ENCODE assay signal across 27 cellular contexts in genomic region chr15:34330279-34330678, GRCh38. TPM values are rescaled to one million over a fixed set of nuclear protein-coding genes. Genes with fewer than 3 reads are reported as not detected.
DNase-seq lines count a peak whose midpoint lies in the region; ATAC-seq and FAIRE-seq lines count a peak whose summit lies in the region.
"Had no signal": no experiment of that assay in that cellular context is flagged by ENCODE, and none has a peak within 500 bp of the region (broad histone marks: within the 10 kb centered on the region; RNA-seq: fewer than 3 reads in every experiment).

No MANE protein-coding gene starts in this region.

- no peak overlapping the region for H2AFZ ChIP-seq in neuronal stem cell (ENCODE audit: low read length)

- H3K9me3 ChIP-seq in neuronal stem cell (replicated peaks in 1 of 2; ENCODE audit: control insufficient read depth in 2 of 2, insufficient read depth in 1 of 2, low read depth in 1 of 2, low read length in 2 of 2): no peaks in the 10 kb centered on the region
- H3K9me3 ChIP-seq: BLaER1, HAP-1, SJCRH30 had no signal

- H3K18ac ChIP-seq in neuronal stem cell (ENCODE audit: low read length): no peak overlapping the region

- no peak for ATAC-seq in stimulated activated memory B cell treated with anti-CD40 and anti-IgM and Interleukin-4, amounts not matched to agents 10 μg/mL and 1 μg/mL and 100 μg/mL, for 72 hours
- ATAC-seq in left cardiac atrium: no peak

- no peak overlapping the region for H3K14ac ChIP-seq in neuronal stem cell (ENCODE audit: low read length)

- FAIRE-seq in GM19239 (lab: Jason Lieb, UNC): peak; percentile 54
- FAIRE-seq: D721Med, islet of Langerhans had no signal

- H3K27me3 ChIP-seq in neuronal stem cell (ENCODE audit: control insufficient read depth in 3 of 3, insufficient read depth in 3 of 3, low read depth in 1 of 3, low read length in 3 of 3): no peaks in the 10 kb centered on the region
- H3K27me3 ChIP-seq: BLaER1, SJCRH30 had no signal

- no peak overlapping the region for H4K91ac ChIP-seq in neuronal stem cell (ENCODE audit: low read depth, low read length, poor library complexity)

- no peaks in the 10 kb centered on the region for H3K4me1 ChIP-seq in neuronal stem cell (ENCODE audit: control insufficient read depth in 2 of 2, insufficient read depth in 1 of 2, low read depth in 1 of 2, low read length in 2 of 2)
- H3K4me1 ChIP-seq: HAP-1, SJCRH30 had no signal

- H2BK15ac ChIP-seq in neuronal stem cell (ENCODE audit: low read length): no peak overlapping the region

- H3K79me1 ChIP-seq in neuronal stem cell (ENCODE audit: low read depth, low read length): no peaks in the 10 kb centered on the region

- H3K4me3 ChIP-seq in neuronal stem cell (ENCODE audit: low read length in 2 of 2): no peak overlapping the region
- H3K4me3 ChIP-seq: BLaER1, HAP-1, SJCRH30 had no signal

- no peak overlapping the region for H4K8ac ChIP-seq in neuronal stem cell (ENCODE audit: low read depth, low read length)

- no CpG with 5 or more reads among the region's 5 CpGs for WGBS in neuronal stem cell (ENCODE audit: extremely low coverage in 2 of 2, insufficient read length in 2 of 2, insufficient replicate concordance in 1 of 2), 2 donors

- H3K23ac ChIP-seq in neuronal stem cell (ENCODE audit: low read depth, low read length, poor library complexity): no peak overlapping the region

- H3K4ac ChIP-seq in neuronal stem cell (ENCODE audit: low read length): no peak overlapping the region

- H2BK120ac ChIP-seq in neuronal stem cell (ENCODE audit: low read depth, low read length): no peak overlapping the region

- no peaks in the 10 kb centered on the region for H3K9me3 Mint-ChIP-seq in activated T-cell treated with anti-CD3 and anti-CD28 coated beads, Interleukin-2, amount 50 U/mL, for 24 hours
- no peaks in the 10 kb centered on the region for H3K9me3 Mint-ChIP-seq in activated naive CD8-positive, alpha-beta T cell (ENCODE audit: low read depth)
- no peaks in the 10 kb centered on the region for H3K9me3 Mint-ChIP-seq in stimulated activated memory B cell treated with anti-CD40 and anti-IgM and Interleukin-4, amounts not matched to agents 10 μg/mL and 1 μg/mL and 100 μg/mL, for 72 hours
- H3K9me3 Mint-ChIP-seq: central memory CD8-positive, alpha-beta T cell; neural crest cell had no signal

- no peak overlapping the region for H2AK5ac ChIP-seq in neuronal stem cell (ENCODE audit: low read depth, low read length)

- H3K9ac ChIP-seq in neuronal stem cell (ENCODE audit: low read depth, low read length, poor library complexity): no peak overlapping the region
- H3K9ac ChIP-seq: BLaER1 had no signal

- no peak for DNase-seq in activated T-cell treated with anti-CD3 and anti-CD28 coated beads, Interleukin-2, amount 50 U/mL, for 24 hours
- DNase-seq in activated T-cell treated with anti-CD3 and anti-CD28 coated beads, Interleukin-2, amount 50 U/mL, for 48 hours: no peak
- DNase-seq in GM19239 (ENCODE audit: insufficient read length, low spot score) (no peak), left cardiac atrium (no peak), neuronal stem cell (ENCODE audit: low spot score) (no peak), NCI-H128 (lab: John Stamatoyannopoulos, UW; ENCODE audit: unreplicated experiment) (no peak)
- DNase-seq: activated CD4-positive, alpha-beta T cell treated with anti-CD3 and anti-CD28 coated beads, Interleukin-2, amount 50 U/mL, for 4 hours; activated naive CD4-positive, alpha-beta T cell treated with anti-CD3 and anti-CD28 coated beads, Interleukin-2, amount 50 U/mL, for 16 hours; activated T-cell treated with anti-CD3 and anti-CD28 coated beads for 4 hours; NCI-H1694 treated with DMSO at 0.1 percent for 48 hours; NCI-H526 treated with DMSO at 0.1 percent for 48 hours; posterior cingulate gyrus; SJCRH30 had no signal

- H3K36me3 ChIP-seq in neuronal stem cell (replicated peaks in 1 of 2; ENCODE audit: control insufficient read depth in 2 of 2, insufficient read depth in 2 of 2, low read length in 2 of 2): no peaks in the 10 kb centered on the region
- H3K36me3 ChIP-seq: BLaER1, HAP-1, SJCRH30 had no signal

- peak overlapping the region; percentile 31 for H3K27ac Mint-ChIP-seq in activated T-cell treated with anti-CD3 and anti-CD28 coated beads, Interleukin-2, amount 50 U/mL, for 24 hours
- peak overlapping the region; percentile 85 for H3K27ac Mint-ChIP-seq in activated naive CD8-positive, alpha-beta T cell
- H3K27ac Mint-ChIP-seq in stimulated activated memory B cell treated with anti-CD40 and anti-IgM and Interleukin-4, amounts not matched to agents 10 μg/mL and 1 μg/mL and 100 μg/mL, for 72 hours: peak overlapping the region; percentile 96

- H2BK12ac ChIP-seq in neuronal stem cell (ENCODE audit: low read length): no peak overlapping the region

- H3K4me3 Mint-ChIP-seq in activated T-cell treated with anti-CD3 and anti-CD28 coated beads, Interleukin-2, amount 50 U/mL, for 24 hours: no peak overlapping the region
- H3K4me3 Mint-ChIP-seq in activated naive CD8-positive, alpha-beta T cell: peak overlapping the region; percentile 44
- peak overlapping the region; percentile 42 for H3K4me3 Mint-ChIP-seq in stimulated activated memory B cell treated with anti-CD40 and anti-IgM and Interleukin-4, amounts not matched to agents 10 μg/mL and 1 μg/mL and 100 μg/mL, for 72 hours
- H3K4me3 Mint-ChIP-seq: central memory CD8-positive, alpha-beta T cell; neural crest cell had no signal

- no peak overlapping the region for H2BK5ac ChIP-seq in neuronal stem cell (ENCODE audit: low read length)

- no peaks in the 10 kb centered on the region for H3K27me3 Mint-ChIP-seq in activated T-cell treated with anti-CD3 and anti-CD28 coated beads, Interleukin-2, amount 50 U/mL, for 24 hours
- no peaks in the 10 kb centered on the region for H3K27me3 Mint-ChIP-seq in activated naive CD8-positive, alpha-beta T cell
- no peaks in the 10 kb centered on the region for H3K27me3 Mint-ChIP-seq in stimulated activated memory B cell treated with anti-CD40 and anti-IgM and Interleukin-4, amounts not matched to agents 10 μg/mL and 1 μg/mL and 100 μg/mL, for 72 hours
- H3K27me3 Mint-ChIP-seq: central memory CD8-positive, alpha-beta T cell had no signal

- H3K27ac ChIP-seq in neuronal stem cell (replicated peaks; ENCODE audit: low read length): no peak overlapping the region
- H3K27ac ChIP-seq: BLaER1, SJCRH30 had no signal

- intact Hi-C loops in left cardiac atrium (cut with DNase I): no loop called here

- H3K4me1 Mint-ChIP-seq in activated T-cell treated with anti-CD3 and anti-CD28 coated beads, Interleukin-2, amount 50 U/mL, for 24 hours (ENCODE audit: low read depth): peaks cover 86% of the 10 kb centered on the region
- peaks cover 85% of the 10 kb centered on the region for H3K4me1 Mint-ChIP-seq in activated naive CD8-positive, alpha-beta T cell (ENCODE audit: low read depth)
- peaks cover 74% of the 10 kb centered on the region for H3K4me1 Mint-ChIP-seq in stimulated activated memory B cell treated with anti-CD40 and anti-IgM and Interleukin-4, amounts not matched to agents 10 μg/mL and 1 μg/mL and 100 μg/mL, for 72 hours
- H3K4me1 Mint-ChIP-seq: neural crest cell had no signal

- no peak overlapping the region for H3K4me2 ChIP-seq in neuronal stem cell (ENCODE audit: insufficient read depth, low read length, poor library complexity, severe bottlenecking)
- H3K4me2 ChIP-seq: BLaER1 had no signal

- peaks cover 11% of the 10 kb centered on the region for H3K36me3 Mint-ChIP-seq in activated T-cell treated with anti-CD3 and anti-CD28 coated beads, Interleukin-2, amount 50 U/mL, for 24 hours (ENCODE audit: low read depth)
- no peaks in the 10 kb centered on the region for H3K36me3 Mint-ChIP-seq in activated naive CD8-positive, alpha-beta T cell
- peaks cover 6% of the 10 kb centered on the region for H3K36me3 Mint-ChIP-seq in stimulated activated memory B cell treated with anti-CD40 and anti-IgM and Interleukin-4, amounts not matched to agents 10 μg/mL and 1 μg/mL and 100 μg/mL, for 72 hours

RNA-seq across cellular contexts. Expression of gene SLC12A6, which starts 7.3 kb away (rescaled TPM):
- 10 to 100 TPM; 16.0 to 19.6 TPM for total RNA-seq in left cardiac atrium
- 9.4 TPM for polyA plus RNA-seq in neuronal stem cell (2013, experiment 1 of 2)
- 10.4 TPM for polyA plus RNA-seq in neuronal stem cell (2013, experiment 2 of 2)

RNA-seq across cellular contexts. Expression of gene NOP10, which starts 12.7 kb away (rescaled TPM):
- 100 to 1,000 TPM; 109 to 117 TPM for total RNA-seq in left cardiac atrium
- 266 TPM for polyA plus RNA-seq in neuronal stem cell (2013, experiment 1 of 2)
- 270 TPM for polyA plus RNA-seq in neuronal stem cell (2013, experiment 2 of 2)

RNA-seq across cellular contexts. Expression of gene NUTM1, which starts 12.8 kb away (rescaled TPM):
- not detected for total RNA-seq in left cardiac atrium
- 0.01 TPM for polyA plus RNA-seq in neuronal stem cell (2013, experiment 1 of 2)
- not detected for polyA plus RNA-seq in neuronal stem cell (2013, experiment 2 of 2)
- total RNA-seq: dermis microvascular lymphatic vessel endothelial cell; fibroblast of lung; LHCN-M2; liver; neural crest cell; T-helper 1 cell treated with Interleukin-12 subunit alpha and Interleukin-12 subunit beta and Interleukin-4 antibody, amounts not matched to agents 30 ng/mL and 1 ng/mL, for 36 hours; ureter had no signal
- polyA plus RNA-seq: fibroblast of lung, liver had no signal

RNA-seq across cellular contexts. Expression of gene LPCAT4, which starts 36.7 kb away (rescaled TPM):
- 10 to 100 TPM; 31.3 to 43.7 TPM for total RNA-seq in left cardiac atrium
- polyA plus RNA-seq in neuronal stem cell (2013, experiment 1 of 2): 72.2 TPM
- polyA plus RNA-seq in neuronal stem cell (2013, experiment 2 of 2): 73.0 TPM

Comparison
In these comparisons a context has a peak if more than half of its experiments do, and no peak if none do; other contexts are left out.
1. H3K27ac Mint-ChIP-seq: peak in every context shown above with its lines; median percentile 96 in stimulated activated memory B cell treated with anti-CD40 and anti-IgM and Interleukin-4, amounts not matched to agents 10 μg/mL and 1 μg/mL and 100 μg/mL, for 72 hours; 85 in activated naive CD8-positive, alpha-beta T cell; 31 in activated T-cell treated with anti-CD3 and anti-CD28 coated beads, Interleukin-2, amount 50 U/mL, for 24 hours.